12 cellular contexts compared by ENCODE assay signal in genomic region chr10:110522365-110522988, GRCh38. TPM values are rescaled to one million over a fixed set of nuclear protein-coding genes. Genes with fewer than 3 reads are reported as not detected.
DNase-seq lines count a peak whose midpoint lies in the region; ATAC-seq and TF ChIP-seq lines count a peak whose summit lies in the region.
"Had no signal": no experiment of that assay in that cellular context is flagged by ENCODE, and none has a peak within 500 bp of the region (broad histone marks: within the 10 kb centered on the region; RNA-seq: fewer than 3 reads in every experiment).

No MANE protein-coding gene starts in this region.

- peak; percentile 57 to 72 for ATAC-seq in activated T-cell treated with anti-CD3 and anti-CD28 coated beads, Interleukin-2, amount 50 U/mL, for 4 hours
- peak; percentile 86 for ATAC-seq in stimulated activated effector memory CD8-positive, alpha-beta T cell treated with anti-CD3 and anti-CD28 coated beads, Interleukin-12 subunit alpha, Interleukin-12 subunit beta, amount 100 ng/mL, for 72 hours
- no peak for ATAC-seq in GM18520 (IDR thresholded peaks at IDR 0.05; ENCODE audit: unreplicated experiment)

- no peak overlapping the region for H3K4me3 ChIP-seq in Peyer's patch
- no peak overlapping the region for H3K4me3 ChIP-seq in endodermal cell (ENCODE audit: low read length)
- H3K4me3 ChIP-seq: left ventricle myocardium inferior, MG63 had no signal

- H3K27me3 ChIP-seq in Peyer's patch (no peaks in the 10 kb centered on the region), endodermal cell (ENCODE audit: control insufficient read depth, insufficient read depth, low read length, poor library complexity, severe bottlenecking) (no peaks in the 10 kb centered on the region)
- H3K27me3 ChIP-seq: MG63 had no signal

- WGBS in endodermal cell (ENCODE audit: insufficient coverage in 1 of 2, insufficient read length in 1 of 2), 2 experiments, result 85 to 90% methylated on average over 2 to 4 of the region's 4 CpGs

- peak overlapping the region; percentile 26 for H3K27ac Mint-ChIP-seq in endodermal cell
- H3K27ac Mint-ChIP-seq in stimulated activated effector memory CD8-positive, alpha-beta T cell treated with anti-CD3 and anti-CD28 coated beads, Interleukin-12 subunit alpha, Interleukin-12 subunit beta, amount 100 ng/mL, for 72 hours, result peak overlapping the region; percentile 61

- H3K9me3 ChIP-seq in Peyer's patch, result no peaks in the 10 kb centered on the region
- H3K9me3 ChIP-seq in endodermal cell (ENCODE audit: control insufficient read depth, low read length), result no peaks in the 10 kb centered on the region
- H3K9me3 ChIP-seq: left ventricle myocardium inferior, MG63 had no signal

- no peak overlapping the region for H3K4me3 Mint-ChIP-seq in activated T-cell treated with anti-CD3 and anti-CD28 coated beads, Interleukin-2, amount 50 U/mL, for 4 hours
- no peak overlapping the region for H3K4me3 Mint-ChIP-seq in endodermal cell
- H3K4me3 Mint-ChIP-seq in stimulated activated effector memory CD8-positive, alpha-beta T cell treated with anti-CD3 and anti-CD28 coated beads, Interleukin-12 subunit alpha, Interleukin-12 subunit beta, amount 100 ng/mL, for 72 hours, result no peak overlapping the region

- peaks cover 13% of the 10 kb centered on the region for H3K36me3 Mint-ChIP-seq in activated T-cell treated with anti-CD3 and anti-CD28 coated beads, Interleukin-2, amount 50 U/mL, for 4 hours (ENCODE audit: insufficient read depth)
- no peaks in the 10 kb centered on the region for H3K36me3 Mint-ChIP-seq in endodermal cell (ENCODE audit: low read depth)
- H3K36me3 Mint-ChIP-seq in stimulated activated effector memory CD8-positive, alpha-beta T cell treated with anti-CD3 and anti-CD28 coated beads, Interleukin-12 subunit alpha, Interleukin-12 subunit beta, amount 100 ng/mL, for 72 hours, result peaks cover 92% of the 10 kb centered on the region

- no peak for TF ChIP-seq POLR2A in Peyer's patch (IDR thresholded peaks at IDR 0.05)

- H3K27ac ChIP-seq in Peyer's patch, result peak overlapping the region in 2 of 4 donors; percentile 53 to 90
- H3K27ac ChIP-seq in endodermal cell (ENCODE audit: low read depth, low read length), result no peak overlapping the region
- H3K27ac ChIP-seq: left ventricle myocardium inferior, RWPE1 had no signal

- no peak overlapping the region for H3K9ac ChIP-seq in endodermal cell (ENCODE audit: extremely low read depth, low read length, poor library complexity, severe bottlenecking)

- no peak for DNase-seq in activated T-cell treated with anti-CD3 and anti-CD28 coated beads, Interleukin-2, amount 50 U/mL, for 4 hours
- no peak for DNase-seq in activated T-cell treated with anti-CD3 and anti-CD28 coated beads, Interleukin-2, amount 50 U/mL, for 48 hours
- DNase-seq in Peyer's patch (peak in 2 of 3 donors; percentile 52 to 59), endodermal cell (no peak), COLO829 (ENCODE audit: low spot score) (no peak), GM19238 (ENCODE audit: insufficient read length, low spot score) (no peak)
- no peak for DNase-seq in stimulated activated effector memory CD8-positive, alpha-beta T cell treated with anti-CD3 and anti-CD28 coated beads, Interleukin-12 subunit alpha, Interleukin-12 subunit beta, amount 100 ng/mL, for 72 hours (ENCODE audit: low spot score in 2 of 2)
- DNase-seq: left ventricle myocardium inferior; MG63; stimulated activated CD8-positive, alpha-beta memory T cell treated with anti-CD3 and anti-CD28 coated beads, Interleukin-4, amount 100 ng/mL, for 48 hours had no signal

- peaks cover 39% of the 10 kb centered on the region for H3K4me1 Mint-ChIP-seq in activated T-cell treated with anti-CD3 and anti-CD28 coated beads, Interleukin-2, amount 50 U/mL, for 4 hours (ENCODE audit: low read depth)
- peaks cover 38% of the 10 kb centered on the region for H3K4me1 Mint-ChIP-seq in endodermal cell
- peaks cover 47% of the 10 kb centered on the region for H3K4me1 Mint-ChIP-seq in stimulated activated effector memory CD8-positive, alpha-beta T cell treated with anti-CD3 and anti-CD28 coated beads, Interleukin-12 subunit alpha, Interleukin-12 subunit beta, amount 100 ng/mL, for 72 hours

- TF ChIP-seq CTCF in Peyer's patch (IDR thresholded peaks at IDR 0.05) (peak in 1 of 6 experiments; percentile 16), endodermal cell (conservative IDR thresholded peaks at IDR 0.05) (no peak)

- H3K4me1 ChIP-seq in Peyer's patch, result peaks cover 0 to 5% (median 2%) of the 10 kb centered on the region in 4 donors
- H3K4me1 ChIP-seq in endodermal cell (ENCODE audit: control insufficient read depth, insufficient read depth, low read length), result peaks cover 10% of the 10 kb centered on the region
- H3K4me1 ChIP-seq: left ventricle myocardium inferior had no signal

- no peaks in the 10 kb centered on the region for H3K27me3 Mint-ChIP-seq in activated T-cell treated with anti-CD3 and anti-CD28 coated beads, Interleukin-2, amount 50 U/mL, for 4 hours (ENCODE audit: low read depth)
- no peaks in the 10 kb centered on the region for H3K27me3 Mint-ChIP-seq in endodermal cell (ENCODE audit: insufficient read depth)

- no peaks in the 10 kb centered on the region for H3K36me3 ChIP-seq in Peyer's patch
- peaks cover 15% of the 10 kb centered on the region for H3K36me3 ChIP-seq in endodermal cell (ENCODE audit: control insufficient read depth, insufficient read depth, low read length)
- H3K36me3 ChIP-seq: left ventricle myocardium inferior, MG63 had no signal

- no peaks in the 10 kb centered on the region for H3K9me3 Mint-ChIP-seq in activated T-cell treated with anti-CD3 and anti-CD28 coated beads, Interleukin-2, amount 50 U/mL, for 4 hours
- H3K9me3 Mint-ChIP-seq in endodermal cell, result no peaks in the 10 kb centered on the region
- H3K9me3 Mint-ChIP-seq in stimulated activated effector memory CD8-positive, alpha-beta T cell treated with anti-CD3 and anti-CD28 coated beads, Interleukin-12 subunit alpha, Interleukin-12 subunit beta, amount 100 ng/mL, for 72 hours, result no peaks in the 10 kb centered on the region

RNA-seq across cellular contexts. Expression of gene DUSP5, which starts 24.8 kb away (rescaled TPM):
- total RNA-seq in activated T-cell treated with anti-CD3 and anti-CD28 coated beads, Interleukin-2, amount 50 U/mL, for 4 hours, result 10 to 100 TPM; 33.5 to 57.1 (median 56.5) TPM
- total RNA-seq in Peyer's patch (10 to 100 TPM; 22.1 to 33.8 (median 26.3) TPM), endodermal cell (10 to 100 TPM; 60.0 to 60.3 TPM)
- 9.9 TPM for polyA plus RNA-seq in endodermal cell (2013, experiment 1 of 2)
- polyA plus RNA-seq in endodermal cell (2013, experiment 2 of 2), result 11.1 TPM

RNA-seq across cellular contexts. Expression of gene SMC3, which starts 45.0 kb away (rescaled TPM):
- total RNA-seq in activated T-cell treated with anti-CD3 and anti-CD28 coated beads, Interleukin-2, amount 50 U/mL, for 4 hours, result 10 to 100 TPM; 64.7 to 68.3 (median 66.8) TPM
- total RNA-seq in Peyer's patch, result 10 to 100 TPM; 21.9 to 37.1 (median 33.0) TPM
- total RNA-seq in endodermal cell, result 10 to 100 TPM; 66.0 to 75.9 TPM
- polyA plus RNA-seq in endodermal cell (2013, experiment 1 of 2), result 82.0 TPM
- polyA plus RNA-seq in endodermal cell (2013, experiment 2 of 2), result 83.0 TPM

Comparison
In these comparisons a context has a peak if more than half of its experiments do, and no peak if none do; other contexts are left out.
1. DNase-seq: peak in Peyer's patch (2 of 3); none in activated T-cell treated with anti-CD3 and anti-CD28 coated beads, Interleukin-2, amount 50 U/mL, for 4 hours (single experiment), activated T-cell treated with anti-CD3 and anti-CD28 coated beads, Interleukin-2, amount 50 U/mL, for 48 hours (0 of 2), endodermal cell (single experiment), stimulated activated effector memory CD8-positive, alpha-beta T cell treated with anti-CD3 and anti-CD28 coated beads, Interleukin-12 subunit alpha, Interleukin-12 subunit beta, amount 100 ng/mL, for 72 hours (0 of 2), COLO829 (single experiment) and GM19238 (single experiment).